Comparison of ENCODE assay signal across 23 cellular contexts in genomic region chr13:99898421-99898820, GRCh38.
"Had no signal": no experiment of that assay in that cellular context is flagged by ENCODE, and none has a peak within 500 bp of the region (broad histone marks: within the 10 kb centered on the region; RNA-seq: fewer than 3 reads in every experiment).

No MANE protein-coding gene starts in this region.

- DNase-seq: effector memory CD4-positive, alpha-beta T cell; kidney; left colon; left ventricle myocardium superior; mesendoderm; naive B cell; posterior cingulate gyrus; spleen; stimulated activated CD4-positive, alpha-beta T cell treated with anti-CD3 and anti-CD28 coated beads, Interleukin-15, amount 100 ng/mL, for 24 hours; stimulated activated CD4-positive, alpha-beta T cell treated with anti-CD3 and anti-CD28 coated beads, Interleukin-1b, Interleukin-23, amount 100 ng/mL, for 48 hours; stimulated activated CD4-positive, alpha-beta T cell treated with anti-CD3 and anti-CD28 coated beads, Interleukin-4, amount 100 ng/mL, for 4 hours; stimulated activated naive B cell treated with anti-CD40 and anti-IgM and Interleukin-4, amounts not matched to agents 10 μg/mL and 1 μg/mL and 100 μg/mL, for 72 hours; stimulated activated naive CD8-positive, alpha-beta T cell treated with anti-CD3 and anti-CD28 coated beads, Interleukin-15, amount 100 ng/mL, for 72 hours; transverse colon had no signal

- H3K9me3 Mint-ChIP-seq: central memory CD8-positive, alpha-beta T cell; naive B cell; nephron; stimulated activated naive B cell treated with anti-CD40 and anti-IgM and Interleukin-4, amounts not matched to agents 10 μg/mL and 1 μg/mL and 100 μg/mL, for 72 hours; stimulated activated naive CD8-positive, alpha-beta T cell treated with anti-CD3 and anti-CD28 coated beads, Interleukin-15, amount 100 ng/mL, for 72 hours had no signal

- ATAC-seq: gastroesophageal sphincter; left colon; left ventricle myocardium superior; sciatic nerve; stimulated activated naive B cell treated with anti-CD40 and anti-IgM and Interleukin-4, amounts not matched to agents 10 μg/mL and 1 μg/mL and 100 μg/mL, for 72 hours; stimulated activated naive CD8-positive, alpha-beta T cell treated with anti-CD3 and anti-CD28 coated beads, Interleukin-15, amount 100 ng/mL, for 72 hours had no signal

- H3K27ac Mint-ChIP-seq: naive B cell; nephron; stimulated activated naive B cell treated with anti-CD40 and anti-IgM and Interleukin-4, amounts not matched to agents 10 μg/mL and 1 μg/mL and 100 μg/mL, for 72 hours; stimulated activated naive CD8-positive, alpha-beta T cell treated with anti-CD3 and anti-CD28 coated beads, Interleukin-15, amount 100 ng/mL, for 72 hours had no signal

- H3K36me3 Mint-ChIP-seq: stimulated activated naive B cell treated with anti-CD40 and anti-IgM and Interleukin-4, amounts not matched to agents 10 μg/mL and 1 μg/mL and 100 μg/mL, for 72 hours had no signal

- H3K4me3 Mint-ChIP-seq: central memory CD8-positive, alpha-beta T cell; nephron; stimulated activated naive B cell treated with anti-CD40 and anti-IgM and Interleukin-4, amounts not matched to agents 10 μg/mL and 1 μg/mL and 100 μg/mL, for 72 hours; stimulated activated naive CD8-positive, alpha-beta T cell treated with anti-CD3 and anti-CD28 coated beads, Interleukin-15, amount 100 ng/mL, for 72 hours had no signal

- H3K27ac ChIP-seq: coronary artery, epithelial cell of prostate, esophagus muscularis mucosa, gastroesophageal sphincter, neutrophil, spleen, thoracic aorta, transverse colon had no signal
